1 cellular context compared by ENCODE assay signal in genomic region chr7:155951554-155952158, GRCh38.
TF ChIP-seq lines count a peak whose summit lies in the region.

No MANE protein-coding gene starts in this region.

TF ChIP-seq in HepG2, 621 proteins besides CTCF, POLR2A, EP300 and RAD21 (continued from another document and continues in another):
- no peak for TF ChIP-seq ZNF280B (CRISPR knock-in tag; IDR thresholded peaks at IDR 0.05; ENCODE audit: borderline replicate concordance)
- peak; percentile 57; the same call in 1 of the 2 replicates for TF ChIP-seq SPEN (CRISPR knock-in tag; IDR thresholded peaks at IDR 0.05; ENCODE audit: low read depth)
- peak; percentile 92 for TF ChIP-seq POLR2G (IDR thresholded peaks at IDR 0.05; ENCODE audit: low read depth, low read length)
- peak; percentile 52; the same call in 1 of the 2 replicates for TF ChIP-seq ZNF644 (CRISPR knock-in tag; IDR thresholded peaks at IDR 0.05; ENCODE audit: low read depth)
- TF ChIP-seq RCOR2 (CRISPR knock-in tag; IDR thresholded peaks at IDR 0.05) = peak; percentile 67; the same call in 1 of the 2 replicates
- TF ChIP-seq ZNF615 (CRISPR knock-in tag; IDR thresholded peaks at IDR 0.05; ENCODE audit: borderline replicate concordance) = no peak
- peak; percentile 79 for TF ChIP-seq THAP11 (CRISPR knock-in tag; IDR thresholded peaks at IDR 0.05)
- no peak for TF ChIP-seq ZNF407 (CRISPR knock-in tag; IDR thresholded peaks at IDR 0.05; ENCODE audit: not compliant biosample characterization)
- no peak for TF ChIP-seq ZNF33B (CRISPR knock-in tag; IDR thresholded peaks at IDR 0.05)
- peak; percentile 86 for TF ChIP-seq ZNF317 (CRISPR knock-in tag; IDR thresholded peaks at IDR 0.05)
- TF ChIP-seq ZNF766 (CRISPR knock-in tag; IDR thresholded peaks at IDR 0.05; ENCODE audit: borderline replicate concordance) = peak; percentile 73; the same call in 1 of the 2 replicates
- no peak for TF ChIP-seq CREBL2 (CRISPR knock-in tag; IDR thresholded peaks at IDR 0.05; ENCODE audit: borderline replicate concordance)
- TF ChIP-seq CEBPB (IDR thresholded peaks at IDR 0.05; ENCODE audit: borderline replicate concordance, low read depth, low read length) = peak; percentile 98
- peak; percentile 98 for TF ChIP-seq ZBED4 (CRISPR knock-in tag; IDR thresholded peaks at IDR 0.05; ENCODE audit: borderline replicate concordance)
- no peak for TF ChIP-seq BCLAF1 (IDR thresholded peaks at IDR 0.05)
- peak in 1 of 2 experiments; percentile 71; a peak in 2 of 4 replicates for TF ChIP-seq KLF16 (CRISPR knock-in tag; IDR thresholded peaks at IDR 0.05)
- peak; percentile 80 for TF ChIP-seq MEIS2 (CRISPR knock-in tag; IDR thresholded peaks at IDR 0.05)
- no peak for TF ChIP-seq ARID2 (CRISPR knock-in tag; IDR thresholded peaks at IDR 0.05; ENCODE audit: borderline replicate concordance)
- TF ChIP-seq ZNF430 (CRISPR knock-in tag; IDR thresholded peaks at IDR 0.05) = peak; percentile 89; the same call in 1 of the 2 replicates
- peak; percentile 73; the same call in 1 of the 2 replicates for TF ChIP-seq PRDM10 (CRISPR knock-in tag; IDR thresholded peaks at IDR 0.05; ENCODE audit: low read depth)
- no peak for TF ChIP-seq HMGXB3 (CRISPR knock-in tag; IDR thresholded peaks at IDR 0.05; ENCODE audit: borderline replicate concordance)
- TF ChIP-seq RFX1 (IDR thresholded peaks at IDR 0.05) = no peak; the same call in 1 of the 2 replicates
- no peak for TF ChIP-seq ZNF354B (CRISPR knock-in tag; IDR thresholded peaks at IDR 0.05)
- 0 out of 2 replicates have a peak, but pooled peaks have one; percentile 70 for TF ChIP-seq U2AF2 (IDR thresholded peaks at IDR 0.05; ENCODE audit: low read depth, low read length)
- TF ChIP-seq ZNF691 (CRISPR knock-in tag; IDR thresholded peaks at IDR 0.05; ENCODE audit: borderline replicate concordance, low read depth) = peak; percentile 52; the same call in 1 of the 2 replicates
